ENCODE assay signal across 9 cellular contexts in the genomic region with DNA sequence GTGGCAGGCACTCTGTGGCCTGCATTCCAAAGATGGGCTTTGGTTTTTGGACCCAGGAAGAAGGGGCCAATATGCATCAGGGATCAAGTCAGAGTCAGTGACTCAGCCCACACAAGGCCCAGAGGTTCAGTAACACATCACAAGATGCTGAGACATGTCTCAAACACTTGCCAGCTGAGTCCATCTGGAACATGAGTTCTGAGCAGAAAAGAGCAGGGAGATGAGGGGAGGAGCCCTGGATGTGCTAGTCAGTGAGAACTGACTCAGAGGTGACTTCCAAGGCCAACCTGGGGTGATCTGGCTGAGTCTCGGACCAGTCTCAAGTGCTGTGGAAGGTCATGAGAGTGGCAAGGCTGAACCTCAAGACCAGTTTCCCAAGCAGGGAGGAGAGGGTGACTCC.
A peak's percentile ranks its signal among the peaks of the same experiment; 100 is the strongest.
DNase-seq lines count a peak whose midpoint lies in the region; ATAC-seq and TF ChIP-seq lines count a peak whose summit lies in the region.
"Had no signal": no experiment of that assay in that cellular context is flagged by ENCODE, and none has a peak within 500 bp of the region (broad histone marks: within the 10 kb centered on the region; RNA-seq: fewer than 3 reads in every experiment).

No MANE protein-coding gene starts in this region.

- H2AFZ ChIP-seq in ACC112 (ENCODE audit: low read length, unreplicated experiment) = no peak overlapping the region

- H3K27me3 Mint-ChIP-seq in neural crest cell (ENCODE audit: low read depth) = no peaks in the 10 kb centered on the region

- no peak for TF ChIP-seq CTCF in neural crest cell (conservative IDR thresholded peaks at IDR 0.05)

- no peak overlapping the region for H3K4me3 ChIP-seq in ACC112 (ENCODE audit: low read depth, low read length)

- H3K4me3 Mint-ChIP-seq in neural crest cell = no peak overlapping the region
- H3K4me3 Mint-ChIP-seq: immature natural killer cell had no signal

- peaks cover 12% of the 10 kb centered on the region for H3K9me3 Mint-ChIP-seq in neural crest cell

- H3K36me3 ChIP-seq in ACC112 (ENCODE audit: insufficient read depth, low read length) = no peaks in the 10 kb centered on the region

- peaks cover 6% of the 10 kb centered on the region for H3K36me3 Mint-ChIP-seq in neural crest cell (ENCODE audit: low read depth)

- H3K27ac Mint-ChIP-seq in neural crest cell (ENCODE audit: unreplicated experiment) = peak overlapping the region; percentile 78

- DNase-seq in M059J (ENCODE audit: low read depth) (peak; percentile 92), epithelial cell of prostate (ENCODE audit: low read depth, low spot score) (peak; percentile 89), neural crest cell (ENCODE audit: low read depth, low spot score) (no peak), DMS153 treated with DMSO at 0.1 percent for 48 hours (lab: John Stamatoyannopoulos, UW; ENCODE audit: unreplicated experiment) (no peak)
- DNase-seq: immature natural killer cell had no signal

- H3K4me1 ChIP-seq in ACC112 (ENCODE audit: control insufficient read depth, insufficient read depth, low read length, unreplicated experiment) = peaks cover 22% of the 10 kb centered on the region

- H3K27me3 ChIP-seq in ACC112 (ENCODE audit: insufficient read depth, low read length) = no peaks in the 10 kb centered on the region

- ATAC-seq in GM18498 (IDR thresholded peaks at IDR 0.05; ENCODE audit: unreplicated experiment) (no peak), GM18909 (IDR thresholded peaks at IDR 0.05; ENCODE audit: poor library complexity, unreplicated experiment) (no peak), GM18511 (IDR thresholded peaks at IDR 0.05; ENCODE audit: unreplicated experiment) (no peak)

- no peaks in the 10 kb centered on the region for H3K79me2 ChIP-seq in ACC112 (ENCODE audit: control insufficient read depth, insufficient read depth, low read length, unreplicated experiment)

- H3K4me1 Mint-ChIP-seq in neural crest cell = no peaks in the 10 kb centered on the region

- H3K27ac ChIP-seq in ACC112 (ENCODE audit: low read depth, low read length) (peak overlapping the region; percentile 88), epithelial cell of prostate (peak overlapping the region; percentile 23)

Comparison
In these comparisons a context has a peak if more than half of its experiments do, and no peak if none do; other contexts are left out.
1. DNase-seq: peak in M059J (single experiment) and epithelial cell of prostate (single experiment); none in neural crest cell (single experiment) and DMS153 treated with DMSO at 0.1 percent for 48 hours (single experiment).